2 cellular contexts compared by ENCODE assay signal in the genomic region with DNA sequence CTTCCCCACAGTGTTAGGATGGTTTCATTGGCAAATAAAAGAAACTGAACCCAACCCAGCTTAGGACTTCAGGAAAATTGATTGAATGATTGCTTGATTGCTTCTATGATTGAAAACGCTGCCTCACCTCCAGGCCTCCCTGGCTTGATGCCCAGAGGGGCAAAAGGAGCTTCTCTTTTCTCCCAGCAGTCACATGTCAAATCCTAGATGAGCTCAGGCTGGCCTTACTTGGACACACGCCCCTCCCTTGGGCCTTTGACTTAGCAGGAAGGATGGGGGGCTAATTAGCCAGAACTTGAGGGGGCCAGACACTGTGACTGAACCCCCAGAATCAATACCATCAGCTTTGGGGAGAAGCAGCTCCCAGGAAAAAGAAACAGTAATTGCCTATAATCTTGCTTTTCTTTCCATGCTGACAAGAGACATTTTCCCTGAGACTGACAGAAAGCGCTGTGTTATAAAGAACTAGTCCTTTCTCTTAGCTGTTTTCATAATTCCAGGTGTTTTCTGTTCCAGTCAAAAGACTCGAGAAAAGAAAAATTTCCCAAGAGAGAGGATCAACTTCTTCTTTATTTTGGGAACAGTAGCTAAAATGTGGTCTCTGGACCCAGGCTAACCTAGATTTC.
TF ChIP-seq lines count a peak whose summit lies in the region.

No MANE protein-coding gene starts in this region.

TF ChIP-seq in IMR-90, 13 proteins besides CTCF, POLR2A, EP300 and RAD21:
- TF ChIP-seq CEBPB (IDR thresholded peaks at IDR 0.05; ENCODE audit: low read depth, low read length) (no peak), RFX5 (IDR thresholded peaks at IDR 0.05; ENCODE audit: low read depth, low read length) (no peak), RCOR1 (IDR thresholded peaks at IDR 0.05; ENCODE audit: insufficient replicate concordance, low read length) (no peak), MXI1 (IDR thresholded peaks at IDR 0.05; ENCODE audit: borderline replicate concordance, low read depth, low read length) (no peak), MAZ (IDR thresholded peaks at IDR 0.05; ENCODE audit: borderline replicate concordance, low read depth, low read length) (no peak), CHD1 (IDR thresholded peaks at IDR 0.05; ENCODE audit: low read depth, low read length) (no peak), FOS (IDR thresholded peaks at IDR 0.05; ENCODE audit: low read depth, low read length) (no peak), NFE2L2 (IDR thresholded peaks at IDR 0.05; ENCODE audit: low read depth, low read length) (no peak)
- TF ChIP-seq, protein P1, sequence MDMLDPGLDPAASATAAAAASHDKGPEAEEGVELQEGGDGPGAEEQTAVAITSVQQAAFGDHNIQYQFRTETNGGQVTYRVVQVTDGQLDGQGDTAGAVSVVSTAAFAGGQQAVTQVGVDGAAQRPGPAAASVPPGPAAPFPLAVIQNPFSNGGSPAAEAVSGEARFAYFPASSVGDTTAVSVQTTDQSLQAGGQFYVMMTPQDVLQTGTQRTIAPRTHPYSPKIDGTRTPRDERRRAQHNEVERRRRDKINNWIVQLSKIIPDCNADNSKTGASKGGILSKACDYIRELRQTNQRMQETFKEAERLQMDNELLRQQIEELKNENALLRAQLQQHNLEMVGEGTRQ (IDR thresholded peaks at IDR 0.05; ENCODE audit: low read depth, low read length): no peak

TF ChIP-seq in K562, 482 proteins besides CTCF, POLR2A, EP300 and RAD21:
- TF ChIP-seq MXI1 (IDR thresholded peaks at IDR 0.05; ENCODE audit: low read depth, low read length) (no peak), KAT7 (CRISPR knock-in tag; IDR thresholded peaks at IDR 0.05; ENCODE audit: borderline replicate concordance) (peak; percentile 30; the same call in 1 of the 2 replicates), TBP (optimal IDR thresholded peaks at IDR 0.05; ENCODE audit: low read depth, low read length) (no peak), NFIC (IDR thresholded peaks at IDR 0.05) (peak; percentile 64), BHLHE40 (IDR thresholded peaks at IDR 0.05; ENCODE audit: low read length) (0 out of 2 replicates have a peak, but pooled peaks have one; percentile 17), RBM17 (IDR thresholded peaks at IDR 0.05; ENCODE audit: borderline replicate concordance, low read depth, low read length) (no peak), ZNF217 (CRISPR knock-in tag; IDR thresholded peaks at IDR 0.05) (no peak), ZNF41 (CRISPR knock-in tag; conservative IDR thresholded peaks at IDR 0.05) (no peak), FOXK1 (CRISPR knock-in tag; IDR thresholded peaks at IDR 0.05; ENCODE audit: borderline replicate concordance) (no peak)
- TF ChIP-seq, protein P2, sequence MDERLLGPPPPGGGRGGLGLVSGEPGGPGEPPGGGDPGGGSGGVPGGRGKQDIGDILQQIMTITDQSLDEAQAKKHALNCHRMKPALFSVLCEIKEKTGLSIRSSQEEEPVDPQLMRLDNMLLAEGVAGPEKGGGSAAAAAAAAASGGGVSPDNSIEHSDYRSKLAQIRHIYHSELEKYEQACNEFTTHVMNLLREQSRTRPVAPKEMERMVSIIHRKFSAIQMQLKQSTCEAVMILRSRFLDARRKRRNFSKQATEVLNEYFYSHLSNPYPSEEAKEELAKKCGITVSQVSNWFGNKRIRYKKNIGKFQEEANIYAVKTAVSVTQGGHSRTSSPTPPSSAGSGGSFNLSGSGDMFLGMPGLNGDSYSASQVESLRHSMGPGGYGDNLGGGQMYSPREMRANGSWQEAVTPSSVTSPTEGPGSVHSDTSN (CRISPR knock-in tag; IDR thresholded peaks at IDR 0.05; ENCODE audit: low read depth): no peak
- TF ChIP-seq, protein P2 (tag; conservative IDR thresholded peaks at IDR 0.05; ENCODE audit: low read depth): peak; percentile 20; the same call in 1 of the 2 replicates
- TF ChIP-seq, protein P3, sequence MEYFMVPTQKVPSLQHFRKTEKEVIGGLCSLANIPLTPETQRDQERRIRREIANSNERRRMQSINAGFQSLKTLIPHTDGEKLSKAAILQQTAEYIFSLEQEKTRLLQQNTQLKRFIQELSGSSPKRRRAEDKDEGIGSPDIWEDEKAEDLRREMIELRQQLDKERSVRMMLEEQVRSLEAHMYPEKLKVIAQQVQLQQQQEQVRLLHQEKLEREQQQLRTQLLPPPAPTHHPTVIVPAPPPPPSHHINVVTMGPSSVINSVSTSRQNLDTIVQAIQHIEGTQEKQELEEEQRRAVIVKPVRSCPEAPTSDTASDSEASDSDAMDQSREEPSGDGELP (CRISPR knock-in tag; IDR thresholded peaks at IDR 0.05; ENCODE audit: borderline replicate concordance): no peak
